Comparison of ENCODE assay signal across 9 cellular contexts in the genomic region with DNA sequence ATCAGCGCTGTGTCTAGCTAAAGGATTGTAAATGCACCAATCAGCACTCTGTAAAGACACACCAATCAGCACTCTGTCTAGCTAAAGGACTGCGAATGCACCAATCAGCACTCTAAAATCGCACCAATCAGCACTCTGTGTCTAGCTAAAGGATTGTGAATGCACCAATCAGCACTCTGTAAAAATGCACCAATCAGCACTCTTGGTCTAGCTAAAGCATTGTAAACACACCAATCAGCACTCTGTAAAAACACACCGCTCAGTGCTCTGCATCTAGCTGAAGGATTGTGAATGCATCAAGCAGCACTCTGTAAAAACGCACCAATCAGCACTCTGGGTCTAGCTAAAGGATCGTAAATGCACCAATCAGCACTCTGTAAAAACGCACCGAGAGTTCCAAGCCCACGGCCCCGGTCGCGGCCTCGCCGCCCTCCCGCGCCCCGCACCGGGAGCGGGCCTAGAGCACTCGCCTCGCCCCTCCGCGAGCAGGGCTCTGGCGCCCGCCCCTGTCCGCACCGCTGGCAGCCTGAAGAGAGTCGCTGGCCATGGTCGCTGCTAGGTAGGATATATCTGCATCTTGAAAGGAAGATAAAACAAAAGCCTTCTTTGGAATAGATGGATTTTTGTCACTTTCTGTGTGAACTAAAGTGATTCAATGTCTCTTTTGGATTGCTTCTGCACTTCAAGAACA. TPM values are rescaled to one million over a fixed set of nuclear protein-coding genes. Genes with fewer than 3 reads are reported as not detected.
DNase-seq lines count a peak whose midpoint lies in the region; ATAC-seq, FAIRE-seq and TF ChIP-seq lines count a peak whose summit lies in the region.
"Not testable (repeated sequence)": the region's sequence is repeated elsewhere in the genome, so short reads cannot be mapped to it uniquely, and the experiment has no call there.
"Had no signal": no experiment of that assay in that cellular context is flagged by ENCODE, and none has a peak within 500 bp of the region (broad histone marks: within the 10 kb centered on the region; RNA-seq: fewer than 3 reads in every experiment).

No MANE protein-coding gene starts in this region.

- H3K9ac ChIP-seq in DND-41 (ENCODE audit: low read depth, low read length); K562 (ENCODE audit: insufficient read depth in 1 of 2, low read depth in 2 of 2, low read length in 2 of 2): not testable (repeated sequence)

- H3K36me3 ChIP-seq in DND-41 (ENCODE audit: insufficient read depth, low read length); K562 (ENCODE audit: control insufficient read depth, insufficient read depth, low read length): not testable (repeated sequence)

- DNase-seq in A172 (ENCODE audit: low spot score) (peak; percentile 0), NAMALWA (ENCODE audit: low spot score) (peak; percentile 19)
- not testable (repeated sequence) for DNase-seq in DND-41; activated T-cell treated with anti-CD3 and anti-CD28 coated beads, Interleukin-2, amount 50 U/mL, for 72 hours; K562 (ENCODE audit: extremely low read depth in 1 of 4, low spot score in 3 of 4); left colon; memory B cell (ENCODE audit: low spot score in 2 of 2); stimulated activated naive CD8-positive, alpha-beta T cell treated with anti-CD3 and anti-CD28 coated beads, Interleukin-15, amount 100 ng/mL, for 72 hours

- TF ChIP-seq CTCF in DND-41 (IDR thresholded peaks at IDR 0.05; ENCODE audit: borderline replicate concordance, extremely low read depth, low read length, poor library complexity, severe bottlenecking); K562 (IDR thresholded peaks at IDR 0.05 in 2 of 3, conservative IDR thresholded peaks at IDR 0.05 in 1 of 3; ENCODE audit: insufficient read depth in 2 of 3, low read depth in 1 of 3, low read length in 3 of 3): not testable (repeated sequence)

- H3K9me3 ChIP-seq in DND-41 (ENCODE audit: insufficient read depth, low read length, severe bottlenecking); K562 (replicated peaks; ENCODE audit: control insufficient read depth, insufficient read depth, low read depth, low read length): not testable (repeated sequence)

- not testable (repeated sequence) for H3K79me2 ChIP-seq in DND-41 (ENCODE audit: insufficient read depth, low read length); K562 (ENCODE audit: control insufficient read depth, insufficient read depth, low read length)

- TF ChIP-seq RAD21 in K562 (CRISPR knock-in tag; conservative IDR thresholded peaks at IDR 0.05 in 1 of 2, IDR thresholded peaks at IDR 0.05 in 1 of 2), result not testable (repeated sequence)

- H3K4me2 ChIP-seq in DND-41 (ENCODE audit: insufficient read depth, low read length); K562 (ENCODE audit: insufficient read depth, low read length): not testable (repeated sequence)

- not testable (repeated sequence) for H3K4me1 Mint-ChIP-seq in activated T-cell treated with anti-CD3 and anti-CD28 coated beads, Interleukin-2, amount 50 U/mL, for 72 hours (ENCODE audit: low read depth); memory B cell; stimulated activated naive CD8-positive, alpha-beta T cell treated with anti-CD3 and anti-CD28 coated beads, Interleukin-15, amount 100 ng/mL, for 72 hours

- not testable (repeated sequence) for H3K4me1 ChIP-seq in DND-41 (ENCODE audit: insufficient read depth, low read length); K562 (replicated peaks in 1 of 2; ENCODE audit: control insufficient read depth in 2 of 2, insufficient read depth in 2 of 2, low read length in 2 of 2)

- not testable (repeated sequence) for TF ChIP-seq EP300 in K562 (IDR thresholded peaks at IDR 0.05; ENCODE audit: low read length)

- not testable (repeated sequence) for H3K27me3 ChIP-seq in DND-41 (ENCODE audit: insufficient read depth, low read length, poor library complexity); K562 (ENCODE audit: control insufficient read depth in 2 of 2, insufficient read depth in 2 of 2, low read length in 2 of 2)

- 5% methylated on average over 29 of the region's 29 CpGs for WGBS in K562 (ENCODE audit: insufficient coverage, low coverage, missing lambda C conversion rate)

- CTCF ChIA-PET in K562 (lab: Yijun Ruan, JAX; ENCODE audit: low intra/inter-chr PET ratio), result not testable (repeated sequence)

- not testable (repeated sequence) for H3K27ac ChIP-seq in DND-41 (ENCODE audit: low read length); K562 (ENCODE audit: extremely low read depth, low read depth, low read length)

- not testable (repeated sequence) for H3K9me3 Mint-ChIP-seq in activated T-cell treated with anti-CD3 and anti-CD28 coated beads, Interleukin-2, amount 50 U/mL, for 72 hours; memory B cell; stimulated activated naive CD8-positive, alpha-beta T cell treated with anti-CD3 and anti-CD28 coated beads, Interleukin-15, amount 100 ng/mL, for 72 hours

- POLR2A ChIA-PET in K562 (lab: Yijun Ruan, JAX), result not testable (repeated sequence)

- TF ChIP-seq POLR2A in K562 (conservative IDR thresholded peaks at IDR 0.05), result not testable (repeated sequence)

- in situ Hi-C loops in K562 (cut with MboI), result not testable (repeated sequence)

- not testable (repeated sequence) for H3K27ac Mint-ChIP-seq in activated T-cell treated with anti-CD3 and anti-CD28 coated beads, Interleukin-2, amount 50 U/mL, for 72 hours; memory B cell; stimulated activated naive CD8-positive, alpha-beta T cell treated with anti-CD3 and anti-CD28 coated beads, Interleukin-15, amount 100 ng/mL, for 72 hours

- not testable (repeated sequence) for FAIRE-seq in K562 (lab: Jason Lieb, UNC)

- intact Hi-C loops in K562 (cut with micrococcal nuclease); left colon (cut with DNase I, micrococcal nuclease): not testable (repeated sequence)

- H2AFZ ChIP-seq in DND-41 (ENCODE audit: low read depth, low read length); K562 (ENCODE audit: low read depth, low read length): not testable (repeated sequence)

- H3K36me3 Mint-ChIP-seq in activated T-cell treated with anti-CD3 and anti-CD28 coated beads, Interleukin-2, amount 50 U/mL, for 72 hours (ENCODE audit: insufficient read depth in 2 of 2); memory B cell: not testable (repeated sequence)

- not testable (repeated sequence) for H3K9me1 ChIP-seq in K562 (ENCODE audit: control insufficient read depth, insufficient read depth, low read length)

- not testable (repeated sequence) for H3K4me3 ChIP-seq in DND-41 (ENCODE audit: low read depth in 1 of 2, low read length in 2 of 2); K562

- ATAC-seq in DND-41 (ENCODE audit: insufficient read depth, low read depth) (0 out of 3 replicates have a peak, but pooled peaks have one; percentile 42), K562 (peak; percentile 44; the same call in 1 of the 3 replicates), left colon (peak; percentile 28), memory B cell (ENCODE audit: low read depth) (peak; percentile 39)
- ATAC-seq in activated T-cell treated with anti-CD3 and anti-CD28 coated beads, Interleukin-2, amount 50 U/mL, for 72 hours (replicated peaks in 1 of 2), result peak; percentile 32 to 37
- peak; percentile 42 for ATAC-seq in stimulated activated naive CD8-positive, alpha-beta T cell treated with anti-CD3 and anti-CD28 coated beads, Interleukin-15, amount 100 ng/mL, for 72 hours

- H3K27me3 Mint-ChIP-seq in activated T-cell treated with anti-CD3 and anti-CD28 coated beads, Interleukin-2, amount 50 U/mL, for 72 hours (ENCODE audit: low read depth); memory B cell; stimulated activated naive CD8-positive, alpha-beta T cell treated with anti-CD3 and anti-CD28 coated beads, Interleukin-15, amount 100 ng/mL, for 72 hours: not testable (repeated sequence)

- H3K4me3 Mint-ChIP-seq in activated T-cell treated with anti-CD3 and anti-CD28 coated beads, Interleukin-2, amount 50 U/mL, for 72 hours; memory B cell; stimulated activated naive CD8-positive, alpha-beta T cell treated with anti-CD3 and anti-CD28 coated beads, Interleukin-15, amount 100 ng/mL, for 72 hours: not testable (repeated sequence)

- not testable (repeated sequence) for H4K20me1 ChIP-seq in DND-41 (ENCODE audit: insufficient read depth, low read length); K562 (replicated peaks; ENCODE audit: control insufficient read depth, insufficient read depth, low read length)

- not testable (repeated sequence) for BruUV-seq in K562 (replicated peaks; lab: Mats Ljungman, UMichigan)

RNA-seq across cellular contexts. Expression of gene SPATA6, which starts 36.5 kb away (rescaled TPM):
- 0.55 and 1.2 TPM in 2 replicates for total RNA-seq in A172 (2014; rRNA removed; shearing (Covaris generic))
- 1 to 10 TPM; 3.4 to 5.7 TPM for total RNA-seq in activated T-cell treated with anti-CD3 and anti-CD28 coated beads, Interleukin-2, amount 50 U/mL, for 72 hours
- total RNA-seq in K562 (2011; cell fraction: chromatin; rRNA removed; ENCODE audit: low replicate concordance), result 0.56 and 1.0 TPM in 2 replicates
- total RNA-seq in K562 (2011; cell fraction: nucleolus; rRNA removed), result 0.26 TPM in 1 of 2 replicates, not detected in the other
- 0.46 TPM in 1 of 2 replicates, not detected in the other for total RNA-seq in K562 (2011; cell fraction: nucleoplasm; rRNA removed)
- total RNA-seq in K562 (2014; rRNA removed) (0.09 TPM in 1 of 2 replicates, not detected in the other), K562 (2014; rRNA removed; fragmentation: Illumina TruSeq; extraction: Trizol) (0.03 and 0.18 TPM in 2 replicates), K562 (2015; rRNA removed; fragmentation: Illumina TruSeq; extraction: Trizol) (0.34 and 0.43 TPM in 2 replicates), K562 (2021) (0.38 and 0.91 TPM in 2 replicates), left colon (10 to 100 TPM; 11.2 to 15.0 TPM)
- polyA plus RNA-seq in K562 (2011; rRNA removed) (0.05 and 0.22 TPM in 2 replicates), K562 (2014; fragmentation: Illumina TruSeq; extraction: Trizol) (0.21 and 0.39 TPM in 2 replicates), K562 (2014; fragmentation: Nextera tagmentation; extraction: Ambion mirVana) (under 1 TPM; 0.01 to 0.07 TPM), K562 (2014; rRNA removed) (0.12 TPM in 1 of 2 replicates, not detected in the other)
- polyA plus RNA-seq in K562 (2011; cell fraction: cytosol; rRNA removed), result 0.12 TPM in 1 of 2 replicates, not detected in the other
- 0.15 and 0.46 TPM in 2 replicates for polyA plus RNA-seq in K562 (2011; cell fraction: nucleus; rRNA removed)
- 0.47 and 0.97 TPM in 2 replicates for polyA plus RNA-seq in K562 (2012)
- polyA minus RNA-seq in K562 (2011; rRNA and poly(A)+ RNA removed), result 0.21 and 0.98 TPM in 2 replicates
- not detected in 2 replicates for polyA minus RNA-seq in K562 (2011; cell fraction: cytosol; rRNA and poly(A)+ RNA removed)
- 1.1 TPM in 1 of 2 replicates, not detected in the other for polyA minus RNA-seq in K562 (2011; cell fraction: nucleus; rRNA and poly(A)+ RNA removed)
- total RNA-seq: GM12878 had no signal
